In the genomic region with DNA sequence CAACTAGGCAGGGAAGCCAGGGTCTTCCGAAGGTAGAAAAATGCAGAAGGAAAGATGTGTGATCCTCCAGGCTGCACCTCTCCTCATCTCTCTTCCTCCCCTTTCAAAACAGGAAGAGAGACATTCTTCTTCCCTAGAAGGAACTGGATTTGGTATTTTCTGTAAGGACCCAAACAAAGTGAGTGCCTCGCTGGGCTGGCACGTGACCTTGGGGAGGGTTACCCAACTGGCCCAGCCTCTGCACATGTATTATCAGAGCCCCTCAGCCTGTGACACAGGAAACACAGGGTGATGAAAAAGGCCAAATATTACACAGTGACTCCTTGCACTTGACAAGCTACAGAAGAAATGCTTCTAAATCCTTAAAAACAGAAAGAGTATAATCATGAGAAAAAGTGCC, we compare ENCODE assay signal across 11 cellular contexts. TPM values are rescaled to one million over a fixed set of nuclear protein-coding genes. Genes with fewer than 3 reads are reported as not detected.
DNase-seq lines count a peak whose midpoint lies in the region; FAIRE-seq and TF ChIP-seq lines count a peak whose summit lies in the region.
"Had no signal": no experiment of that assay in that cellular context is flagged by ENCODE, and none has a peak within 500 bp of the region (broad histone marks: within the 10 kb centered on the region; RNA-seq: fewer than 3 reads in every experiment).

No MANE protein-coding gene starts in this region.

- DNase-seq in A673 (ENCODE audit: low spot score) (no peak), GM19239 (ENCODE audit: insufficient read length, low spot score) (no peak), SIG-M5 treated with dmso at 0.1 percent for 504 hours (lab: John Stamatoyannopoulos, UW; ENCODE audit: unreplicated experiment) (peak; percentile 74), erythroblast (lab: John Stamatoyannopoulos, UW) (peak; percentile 65 to 69), activated gamma-delta T cell (lab: John Stamatoyannopoulos, UW) (no peak), NCI-H2227 (lab: John Stamatoyannopoulos, UW; ENCODE audit: unreplicated experiment) (no peak), NCI-H1092 (lab: John Stamatoyannopoulos, UW) (no peak)
- no peak for DNase-seq in stimulated activated CD4-positive, alpha-beta T cell treated with anti-CD3 and anti-CD28 coated beads, Interleukin-2, amount 100 ng/mL, for 24 hours
- DNase-seq: left ventricle myocardium superior, NCI-H1417, spleen had no signal

- BruUV-seq in A673 (replicated peaks; lab: Mats Ljungman, UMichigan) = no TSS peak

- H3K27ac ChIP-seq in A673 (ENCODE audit: low read depth, low read length, poor library complexity, severe bottlenecking) = no peak overlapping the region
- H3K27ac ChIP-seq: spleen had no signal

- peaks cover 14% of the 10 kb centered on the region for H3K4me1 ChIP-seq in A673 (ENCODE audit: insufficient read depth, low read length, poor library complexity, severe bottlenecking)

- CTCF ChIA-PET in A673 (lab: Charles Lee) = no interaction called here

- no peak for TF ChIP-seq CTCF in A673 (conservative IDR thresholded peaks at IDR 0.05; ENCODE audit: low read depth, low read length)

- peak overlapping the region; percentile 92 for H3K4me3 ChIP-seq in A673 (ENCODE audit: low read depth, low read length, poor library complexity, severe bottlenecking)

- intact Hi-C loops in A673 (cut with micrococcal nuclease; ENCODE audit: unreplicated experiment) = no loop called here

- H3K27me3 ChIP-seq in A673 (replicated peaks; ENCODE audit: insufficient read depth, low read depth, low read length, poor library complexity) = no peaks in the 10 kb centered on the region

- POLR2A ChIA-PET in A673 (lab: Charles Lee; ENCODE audit: low non-redundant PET) = no interaction called here

- peaks cover 64% of the 10 kb centered on the region for H3K36me3 ChIP-seq in A673 (ENCODE audit: insufficient read depth, low read length, poor library complexity, severe bottlenecking)

- TF ChIP-seq POLR2A in erythroblast (IDR thresholded peaks at IDR 0.05; ENCODE audit: low read length) = no peak

- peak; percentile 26 for FAIRE-seq in GM19239 (lab: Jason Lieb, UNC)

- H3K9me3 ChIP-seq in A673 (ENCODE audit: low read depth, low read length, poor library complexity, severe bottlenecking) = no peaks in the 10 kb centered on the region
- H3K9me3 ChIP-seq: spleen had no signal

RNA-seq across cellular contexts. Expression of a gene that starts 2.3 kb away (rescaled TPM):
- total RNA-seq in A673 (2021) = 103 and 107 TPM in 2 replicates

Comparison
In these comparisons a context has a peak if more than half of its experiments do, and no peak if none do; other contexts are left out.
1. DNase-seq: peak in SIG-M5 treated with dmso at 0.1 percent for 504 hours (single experiment) and erythroblast (2 of 2); none in A673 (single experiment), GM19239 (single experiment), activated gamma-delta T cell (single experiment), stimulated activated CD4-positive, alpha-beta T cell treated with anti-CD3 and anti-CD28 coated beads, Interleukin-2, amount 100 ng/mL, for 24 hours (0 of 2), NCI-H2227 (single experiment) and NCI-H1092 (single experiment).